23 cellular contexts compared by ENCODE assay signal in the genomic region with DNA sequence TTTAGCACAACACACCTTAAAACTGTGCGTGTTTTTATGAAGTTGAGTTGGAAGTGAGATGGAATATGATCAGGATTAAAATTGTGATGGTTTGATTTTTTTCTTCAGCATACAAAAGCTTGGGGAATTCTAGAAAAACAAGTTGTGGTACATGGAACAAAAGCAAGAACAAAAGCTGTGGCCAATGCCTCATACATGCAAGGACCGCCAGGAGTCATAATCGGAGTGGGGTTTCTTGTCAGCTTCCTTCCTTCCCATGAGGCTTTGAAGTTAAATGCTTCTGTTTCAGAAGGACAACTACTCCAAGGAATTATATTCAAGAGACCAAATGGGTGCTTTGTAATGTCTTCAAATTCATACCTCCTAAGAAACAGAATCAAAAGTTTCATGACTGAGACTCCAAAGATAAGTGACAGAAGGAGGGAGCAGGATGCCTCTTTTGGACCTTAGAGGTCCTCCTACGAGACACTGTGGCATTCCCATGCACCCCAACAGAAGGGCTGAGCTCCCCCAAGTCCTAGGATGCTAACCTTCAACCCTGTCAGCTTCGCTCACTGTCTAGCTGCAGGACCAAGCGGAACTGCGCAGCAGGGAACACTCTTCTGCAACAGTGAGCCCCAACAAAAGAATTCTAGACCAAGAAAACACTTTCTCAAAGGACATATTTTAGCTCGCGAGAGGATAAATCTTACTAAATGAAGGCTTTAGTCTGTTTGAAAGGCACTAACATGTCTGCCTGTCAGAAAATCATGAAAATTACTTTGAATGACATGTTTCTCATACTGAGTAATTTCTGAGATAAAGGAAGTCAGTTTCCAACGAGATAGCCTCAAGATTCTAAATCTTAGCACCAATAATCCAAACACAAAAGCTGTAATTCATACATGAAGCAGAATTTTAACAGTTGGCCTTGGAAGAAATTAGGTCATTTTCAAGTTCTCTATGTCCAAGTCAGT.
"Had no signal": no experiment of that assay in that cellular context is flagged by ENCODE, and none has a peak within 500 bp of the region (broad histone marks: within the 10 kb centered on the region; RNA-seq: fewer than 3 reads in every experiment).

No MANE protein-coding gene starts in this region.

- H3K27me3 ChIP-seq: brain microvascular endothelial cell, right lobe of liver, uterus had no signal

- DNase-seq: activated CD4-positive, alpha-beta memory T cell treated with anti-CD3 and anti-CD28 coated beads, Interleukin-2, amount 10 ng/mL, durations not matched to agents 7 days and 5 days; activated CD4-positive, alpha-beta T cell treated with anti-CD3 and anti-CD28 coated beads, Interleukin-2, amount 10 ng/mL, durations not matched to agents 24 days and 14 days; activated effector memory CD4-positive, alpha-beta T cell treated with Interleukin-2 at 50 U/mL for 16 hours; activated naive CD4-positive, alpha-beta T cell treated with anti-CD3 and anti-CD28 coated beads for 36 hours; activated naive CD8-positive, alpha-beta T cell treated with anti-CD3 and anti-CD28 coated beads, Interleukin-2, amount 10 ng/mL, durations not matched to agents 7 days and 5 days; activated T-cell treated with anti-CD3 and anti-CD28 coated beads, Interleukin-2, amount 50 U/mL, for 72 hours; amniotic stem cell; brain microvascular endothelial cell; central memory CD4-positive, alpha-beta T cell; cortex of kidney; foreskin melanocyte; kidney; lower lobe of right lung; naive thymus-derived CD8-positive, alpha-beta T cell; right lobe of liver; stimulated activated CD4-positive, alpha-beta T cell treated with anti-CD3 and anti-CD28 coated beads, Interleukin-1b, Interleukin-23, amount 100 ng/mL, for 48 hours; trophoblast cell; uterus had no signal

- H3K27ac ChIP-seq: brain microvascular endothelial cell, lower lobe of right lung, right lobe of liver, skin epidermis, uterus, VCaP had no signal

- H3K4me3 Mint-ChIP-seq: activated CD4-positive, alpha-beta memory T cell treated with anti-CD3 and anti-CD28 coated beads, Interleukin-2, amount 10 ng/mL, durations not matched to agents 7 days and 5 days; activated CD4-positive, alpha-beta T cell treated with anti-CD3 and anti-CD28 coated beads, Interleukin-2, amount 10 ng/mL, durations not matched to agents 24 days and 14 days; activated naive CD4-positive, alpha-beta T cell treated with anti-CD3 and anti-CD28 coated beads for 36 hours; activated naive CD8-positive, alpha-beta T cell treated with anti-CD3 and anti-CD28 coated beads, Interleukin-2, amount 10 ng/mL, durations not matched to agents 7 days and 5 days; activated T-cell treated with anti-CD3 and anti-CD28 coated beads, Interleukin-2, amount 50 U/mL, for 72 hours; naive thymus-derived CD8-positive, alpha-beta T cell; stimulated activated memory B cell treated with anti-CD40 and anti-IgM and Interleukin-4, amounts not matched to agents 10 μg/mL and 1 μg/mL and 100 μg/mL, for 72 hours had no signal

- H3K4me1 Mint-ChIP-seq: activated CD4-positive, alpha-beta memory T cell treated with anti-CD3 and anti-CD28 coated beads, Interleukin-2, amount 10 ng/mL, durations not matched to agents 7 days and 5 days; activated CD4-positive, alpha-beta T cell treated with anti-CD3 and anti-CD28 coated beads, Interleukin-2, amount 10 ng/mL, durations not matched to agents 24 days and 14 days; activated naive CD8-positive, alpha-beta T cell treated with anti-CD3 and anti-CD28 coated beads, Interleukin-2, amount 10 ng/mL, durations not matched to agents 7 days and 5 days; naive thymus-derived CD8-positive, alpha-beta T cell; stimulated activated memory B cell treated with anti-CD40 and anti-IgM and Interleukin-4, amounts not matched to agents 10 μg/mL and 1 μg/mL and 100 μg/mL, for 72 hours had no signal

- H3K36me3 ChIP-seq: brain microvascular endothelial cell, lower lobe of right lung, right lobe of liver, uterus had no signal

- H3K9me3 Mint-ChIP-seq: activated CD4-positive, alpha-beta memory T cell treated with anti-CD3 and anti-CD28 coated beads, Interleukin-2, amount 10 ng/mL, durations not matched to agents 7 days and 5 days; activated CD4-positive, alpha-beta T cell treated with anti-CD3 and anti-CD28 coated beads, Interleukin-2, amount 10 ng/mL, durations not matched to agents 24 days and 14 days; activated naive CD4-positive, alpha-beta T cell treated with anti-CD3 and anti-CD28 coated beads for 36 hours; activated naive CD8-positive, alpha-beta T cell treated with anti-CD3 and anti-CD28 coated beads, Interleukin-2, amount 10 ng/mL, durations not matched to agents 7 days and 5 days; activated T-cell treated with anti-CD3 and anti-CD28 coated beads, Interleukin-2, amount 50 U/mL, for 72 hours; naive thymus-derived CD8-positive, alpha-beta T cell; stimulated activated memory B cell treated with anti-CD40 and anti-IgM and Interleukin-4, amounts not matched to agents 10 μg/mL and 1 μg/mL and 100 μg/mL, for 72 hours had no signal

- H3K4me1 ChIP-seq: lower lobe of right lung, uterus had no signal

- H3K27ac Mint-ChIP-seq: activated CD4-positive, alpha-beta memory T cell treated with anti-CD3 and anti-CD28 coated beads, Interleukin-2, amount 10 ng/mL, durations not matched to agents 7 days and 5 days; activated CD4-positive, alpha-beta T cell treated with anti-CD3 and anti-CD28 coated beads, Interleukin-2, amount 10 ng/mL, durations not matched to agents 24 days and 14 days; activated naive CD4-positive, alpha-beta T cell treated with anti-CD3 and anti-CD28 coated beads for 36 hours; activated naive CD8-positive, alpha-beta T cell treated with anti-CD3 and anti-CD28 coated beads, Interleukin-2, amount 10 ng/mL, durations not matched to agents 7 days and 5 days; activated T-cell treated with anti-CD3 and anti-CD28 coated beads, Interleukin-2, amount 50 U/mL, for 72 hours; naive thymus-derived CD8-positive, alpha-beta T cell; stimulated activated memory B cell treated with anti-CD40 and anti-IgM and Interleukin-4, amounts not matched to agents 10 μg/mL and 1 μg/mL and 100 μg/mL, for 72 hours had no signal

- H3K4me3 ChIP-seq: lower lobe of right lung, right lobe of liver, skin epidermis, uterus had no signal

- ATAC-seq: activated CD4-positive, CD25-positive, alpha-beta regulatory T cell treated with anti-CD3 and anti-CD28 coated beads, Interleukin-2, amount 50 U/mL, for 24 hours; activated T-cell treated with anti-CD3 and anti-CD28 coated beads, Interleukin-2, amount 50 U/mL, for 72 hours; left lobe of liver; lower lobe of right lung; naive thymus-derived CD8-positive, alpha-beta T cell; right lobe of liver; stimulated activated memory B cell treated with anti-CD40 and anti-IgM and Interleukin-4, amounts not matched to agents 10 μg/mL and 1 μg/mL and 100 μg/mL, for 72 hours had no signal

- H3K9me3 ChIP-seq: lower lobe of right lung, right lobe of liver, uterus had no signal

- FAIRE-seq: kidney had no signal

- H3K36me3 Mint-ChIP-seq: activated naive CD8-positive, alpha-beta T cell treated with anti-CD3 and anti-CD28 coated beads, Interleukin-2, amount 10 ng/mL, durations not matched to agents 7 days and 5 days; naive thymus-derived CD8-positive, alpha-beta T cell; stimulated activated memory B cell treated with anti-CD40 and anti-IgM and Interleukin-4, amounts not matched to agents 10 μg/mL and 1 μg/mL and 100 μg/mL, for 72 hours had no signal
